In genomic region chr6:12228447-12229146, GRCh38 we compare ENCODE assay signal across 1 cellular context.
TF ChIP-seq lines count a peak whose summit lies in the region.

No MANE protein-coding gene starts in this region.

TF ChIP-seq in liver, 16 proteins besides CTCF, POLR2A, EP300 and RAD21 (continued from another document):
- TF ChIP-seq, protein P1, sequence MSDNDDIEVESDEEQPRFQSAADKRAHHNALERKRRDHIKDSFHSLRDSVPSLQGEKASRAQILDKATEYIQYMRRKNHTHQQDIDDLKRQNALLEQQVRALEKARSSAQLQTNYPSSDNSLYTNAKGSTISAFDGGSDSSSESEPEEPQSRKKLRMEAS (IDR thresholded peaks at IDR 0.05), result peak; percentile 29
- TF ChIP-seq HNF4A (conservative IDR thresholded peaks at IDR 0.05) (peak; percentile 88 to 91), JUND (IDR thresholded peaks at IDR 0.05) (peak in 1 of 2 donors; percentile 52), FOXA1 (IDR thresholded peaks at IDR 0.05) (no peak), YY1 (IDR thresholded peaks at IDR 0.05) (no peak), HNF4G (IDR thresholded peaks at IDR 0.05) (peak; percentile 38), FOXA2 (IDR thresholded peaks at IDR 0.05) (no peak), NR2F2 (IDR thresholded peaks at IDR 0.05) (no peak)
